In the genomic region with DNA sequence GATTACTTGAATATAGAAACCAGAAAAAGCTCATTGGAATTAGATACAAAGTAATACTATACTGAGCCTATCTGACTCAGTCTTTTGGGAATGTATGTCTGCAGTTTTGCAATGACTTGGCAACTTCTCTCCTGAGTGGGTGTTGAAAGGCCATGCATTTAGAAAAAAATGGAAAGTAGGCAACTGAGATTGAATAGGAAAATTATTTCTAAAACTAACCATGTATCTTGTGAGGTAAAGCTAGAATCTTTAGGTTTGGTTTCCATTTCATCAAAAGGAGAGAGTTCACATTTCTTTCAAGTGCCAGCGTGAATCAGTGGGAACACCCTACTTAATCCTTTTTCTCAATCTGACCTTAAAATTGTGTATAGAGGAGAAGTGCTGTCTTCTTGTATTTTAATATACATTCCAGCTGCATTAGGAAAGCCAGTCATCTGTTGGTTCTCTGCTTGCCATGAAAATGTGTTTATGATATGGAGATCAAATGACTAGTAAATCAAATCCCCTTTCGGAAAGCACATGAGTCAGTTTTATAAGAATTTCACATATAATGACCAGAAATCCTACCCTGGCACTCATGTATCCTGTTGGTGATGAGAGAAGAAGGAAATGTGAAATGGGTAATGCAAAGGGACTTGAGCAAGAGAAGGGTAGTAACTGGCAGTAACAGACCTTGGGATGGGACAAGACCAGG, we compare ENCODE assay signal across 11 cellular contexts. TPM values are rescaled to one million over a fixed set of nuclear protein-coding genes. Genes with fewer than 3 reads are reported as not detected.
A peak's percentile ranks its signal among the peaks of the same experiment; 100 is the strongest.
DNase-seq lines count a peak whose midpoint lies in the region; ATAC-seq and TF ChIP-seq lines count a peak whose summit lies in the region.
"Had no signal": no experiment of that assay in that cellular context is flagged by ENCODE, and none has a peak within 500 bp of the region (broad histone marks: within the 10 kb centered on the region; RNA-seq: fewer than 3 reads in every experiment).

No MANE protein-coding gene starts in this region.

- peaks cover 59% of the 10 kb centered on the region for H3K36me3 ChIP-seq in CD8-positive, alpha-beta T cell (ENCODE audit: insufficient read depth, low read length)
- H3K36me3 ChIP-seq in Panc1 (ENCODE audit: control insufficient read depth, insufficient read depth, low read length) (peaks cover 36% of the 10 kb centered on the region), esophagus (ENCODE audit: control insufficient read depth in 2 of 2, insufficient read depth in 2 of 2, low read length in 1 of 2) (peaks cover 15 to 17% of the 10 kb centered on the region in 2 donors), psoas muscle (ENCODE audit: insufficient read depth in 1 of 2, low read depth in 1 of 2) (peaks cover 11 to 95% of the 10 kb centered on the region in 2 donors)

- no peaks in the 10 kb centered on the region for H3K4me1 ChIP-seq in CD8-positive, alpha-beta T cell (ENCODE audit: insufficient read depth, low read length)
- H3K4me1 ChIP-seq in Panc1 (ENCODE audit: control insufficient read depth, insufficient read depth, low read length) (no peaks in the 10 kb centered on the region), esophagus (ENCODE audit: control insufficient read depth in 2 of 2, insufficient read depth in 2 of 2, low read length in 1 of 2) (no peaks in the 10 kb centered on the region), psoas muscle (peaks cover 18% of the 10 kb centered on the region)

- 41 to 65% methylated on average over 2 of the region's 2 CpGs for WGBS in esophagus, 2 donors
- WGBS in psoas muscle, 3 donors = 39 to 68% (median 56%) methylated on average over 2 of the region's 2 CpGs

- H3K27me3 ChIP-seq in CD8-positive, alpha-beta T cell (ENCODE audit: insufficient read depth, low read length) = no peaks in the 10 kb centered on the region
- H3K27me3 ChIP-seq in Panc1 (ENCODE audit: control insufficient read depth, insufficient read depth, low read length) (no peaks in the 10 kb centered on the region), esophagus (ENCODE audit: control insufficient read depth in 1 of 2, insufficient read depth in 2 of 2, low read length in 2 of 2) (no peaks in the 10 kb centered on the region), psoas muscle (ENCODE audit: insufficient read depth in 3 of 3, low read length in 2 of 3) (no peaks in the 10 kb centered on the region)

- peak overlapping the region; percentile 27 for H3K27ac Mint-ChIP-seq in CD8-positive, alpha-beta T cell

- no peaks in the 10 kb centered on the region for H3K9me3 ChIP-seq in CD8-positive, alpha-beta T cell (ENCODE audit: low read length)
- no peaks in the 10 kb centered on the region for H3K9me3 ChIP-seq in Panc1 (ENCODE audit: control insufficient read depth, insufficient read depth, low read depth, low read length)
- H3K9me3 ChIP-seq in esophagus (ENCODE audit: control insufficient read depth in 2 of 2, insufficient read depth in 1 of 2, low read depth in 1 of 2, low read length in 1 of 2) = no peaks in the 10 kb centered on the region
- no peaks in the 10 kb centered on the region for H3K9me3 ChIP-seq in psoas muscle

- H3K4me3 Mint-ChIP-seq in CD8-positive, alpha-beta T cell = no peak overlapping the region
- H3K4me3 Mint-ChIP-seq: naive thymus-derived CD4-positive, alpha-beta T cell had no signal

- intact Hi-C loops in CD8-positive, alpha-beta T cell (cut with DNase I, micrococcal nuclease) = loop anchor here in 1 of 2 experiments (10.0 kb wide), 1 partner anchor 46 kb away; no protein-coding TSS in a partner anchor
- intact Hi-C loops in Panc1 (cut with micrococcal nuclease; ENCODE audit: unreplicated experiment) = no loop called here
- intact Hi-C loops in psoas muscle (cut with DNase I) = loop anchor here in 1 of 2 donors (5.0 kb wide), 1 partner anchor 48 kb away; no protein-coding TSS in a partner anchor

- peaks cover 83% of the 10 kb centered on the region for H3K36me3 Mint-ChIP-seq in CD8-positive, alpha-beta T cell

- DNase-seq in CD8-positive, alpha-beta T cell = no peak
- no peak for DNase-seq in Panc1 (ENCODE audit: low read depth, low spot score)
- no peak for DNase-seq in psoas muscle
- DNase-seq in DMS79 (lab: John Stamatoyannopoulos, UW) = no peak
- DNase-seq in NCI-H82 treated with DMSO at 0.1 percent for 48 hours (lab: John Stamatoyannopoulos, UW; ENCODE audit: unreplicated experiment) = no peak
- DNase-seq in mesenteric fat pad (ENCODE audit: low spot score) = no peak
- DNase-seq: activated naive CD4-positive, alpha-beta T cell treated with anti-CD3 and anti-CD28 coated beads, Interleukin-2, amount 50 U/mL, for 16 hours; naive thymus-derived CD4-positive, alpha-beta T cell; substantia nigra had no signal

- no peak for ATAC-seq in CD8-positive, alpha-beta T cell
- no peak for ATAC-seq in Panc1
- peak; percentile 85 to 90 (median 88) for ATAC-seq in psoas muscle
- ATAC-seq in HG02588 (IDR thresholded peaks at IDR 0.05; ENCODE audit: unreplicated experiment) = no peak
- ATAC-seq: naive thymus-derived CD4-positive, alpha-beta T cell had no signal

- BruUV-seq in Panc1 (replicated peaks; lab: Mats Ljungman, UMichigan) = TSS peak; percentile 10

- no peaks in the 10 kb centered on the region for H3K27me3 Mint-ChIP-seq in CD8-positive, alpha-beta T cell (ENCODE audit: low read depth)
- H3K27me3 Mint-ChIP-seq: naive thymus-derived CD4-positive, alpha-beta T cell had no signal

- H3K9me3 Mint-ChIP-seq in CD8-positive, alpha-beta T cell = no peaks in the 10 kb centered on the region
- H3K9me3 Mint-ChIP-seq: naive thymus-derived CD4-positive, alpha-beta T cell had no signal

- POLR2A ChIA-PET in CD8-positive, alpha-beta T cell (lab: Charles Lee) = interaction anchor here (1.3 kb wide), 1 partner anchor 11 kb away, joined by 5 read pairs; no protein-coding TSS in a partner anchor
- POLR2A ChIA-PET in Panc1 (lab: Charles Lee) = no interaction called here

- no peak overlapping the region for H3K27ac ChIP-seq in CD8-positive, alpha-beta T cell (ENCODE audit: low read depth, low read length)
- H3K27ac ChIP-seq in Panc1 (ENCODE audit: low read length) = no peak overlapping the region
- peak overlapping the region; percentile 63 to 85 for H3K27ac ChIP-seq in esophagus (ENCODE audit: low read depth in 2 of 2, low read length in 1 of 2)
- peak overlapping the region; percentile 65 for H3K27ac ChIP-seq in psoas muscle

- in situ Hi-C loops in Panc1 (cut with HindIII; ENCODE audit: low pct_unique_long_range_greater_than_20kb, low sequenced_read_pairs) = no loop called here

- CTCF ChIA-PET in CD8-positive, alpha-beta T cell (lab: Charles Lee) = no interaction called here
- CTCF ChIA-PET in Panc1 (lab: Charles Lee) = no interaction called here

- no peaks in the 10 kb centered on the region for H3K4me1 Mint-ChIP-seq in CD8-positive, alpha-beta T cell (ENCODE audit: low read depth)

- no peak for TF ChIP-seq CTCF in CD8-positive, alpha-beta T cell (IDR thresholded peaks at IDR 0.05)
- TF ChIP-seq CTCF in Panc1 (IDR thresholded peaks at IDR 0.05) (no peak), psoas muscle (IDR thresholded peaks at IDR 0.05) (no peak)

- no peak overlapping the region for H3K4me3 ChIP-seq in CD8-positive, alpha-beta T cell (ENCODE audit: low read depth, low read length)
- no peak overlapping the region for H3K4me3 ChIP-seq in Panc1 (ENCODE audit: low read depth in 2 of 2, low read length in 2 of 2)
- H3K4me3 ChIP-seq in esophagus (ENCODE audit: low read depth in 1 of 2, low read length in 2 of 2) = no peak overlapping the region
- no peak overlapping the region for H3K4me3 ChIP-seq in psoas muscle

RNA-seq across cellular contexts. Expression of gene NFX1, which starts 30.4 kb away (rescaled TPM):
- total RNA-seq in CD8-positive, alpha-beta T cell = 10 to 100 TPM; 32.9 to 37.9 TPM
- total RNA-seq in Panc1 (2021; ENCODE audit: unreplicated experiment) (38.1 TPM), psoas muscle (10 to 100 TPM; 33.8 to 59.2 (median 46.1) TPM), mesenteric fat pad (39.1 TPM)
- 21.8 TPM for polyA plus RNA-seq in Panc1 (2012; ENCODE audit: insufficient read length)
- polyA plus RNA-seq in esophagus (10 to 100 TPM; 13.0 to 17.2 TPM), psoas muscle (10 to 100 TPM; 20.9 to 33.4 (median 26.8) TPM)

RNA-seq across cellular contexts. Expression of gene CHMP5, which starts 55.9 kb away (rescaled TPM):
- total RNA-seq in CD8-positive, alpha-beta T cell = 10 to 100 TPM; 13.4 to 14.2 TPM
- total RNA-seq in Panc1 (2021; ENCODE audit: unreplicated experiment) (74.5 TPM), psoas muscle (10 to 100 TPM; 28.7 to 41.1 (median 37.6) TPM), mesenteric fat pad (52.0 TPM)
- polyA plus RNA-seq in Panc1 (2012; ENCODE audit: insufficient read length) = 65.4 TPM
- polyA plus RNA-seq in esophagus (10 to 100 TPM; 59.9 to 64.2 TPM), psoas muscle (10 to 100 TPM; 31.9 to 80.4 (median 38.3) TPM)

RNA-seq across cellular contexts. Expression of gene BAG1, which starts 56.2 kb away (rescaled TPM):
- 10 to 100 TPM; 56.8 to 64.3 TPM for total RNA-seq in CD8-positive, alpha-beta T cell
- 95.8 TPM for total RNA-seq in Panc1 (2021; ENCODE audit: unreplicated experiment)
- polyA plus RNA-seq in Panc1 (2012; ENCODE audit: insufficient read length) = 103 TPM
- 100 to 1,000 TPM in 1 of 2 donors, 10 to 100 TPM in 1; 63.5 to 102 TPM for polyA plus RNA-seq in esophagus
- total RNA-seq in psoas muscle = 100 to 1,000 TPM; 125 to 253 (median 151) TPM
- 100 to 1,000 TPM; 265 to 371 (median 315) TPM for polyA plus RNA-seq in psoas muscle
- total RNA-seq in mesenteric fat pad = 131 TPM

Comparison
In these comparisons a context has a peak if more than half of its experiments do, and no peak if none do; other contexts are left out.
1. ATAC-seq: peak in psoas muscle (4 of 4); none in CD8-positive, alpha-beta T cell (single experiment), Panc1 (single experiment) and HG02588 (single experiment).
2. H3K27ac ChIP-seq: peak in esophagus (2 of 2) and psoas muscle (single experiment); none in CD8-positive, alpha-beta T cell (single experiment) and Panc1 (single experiment).